23 cellular contexts compared by ENCODE assay signal in the genomic region with DNA sequence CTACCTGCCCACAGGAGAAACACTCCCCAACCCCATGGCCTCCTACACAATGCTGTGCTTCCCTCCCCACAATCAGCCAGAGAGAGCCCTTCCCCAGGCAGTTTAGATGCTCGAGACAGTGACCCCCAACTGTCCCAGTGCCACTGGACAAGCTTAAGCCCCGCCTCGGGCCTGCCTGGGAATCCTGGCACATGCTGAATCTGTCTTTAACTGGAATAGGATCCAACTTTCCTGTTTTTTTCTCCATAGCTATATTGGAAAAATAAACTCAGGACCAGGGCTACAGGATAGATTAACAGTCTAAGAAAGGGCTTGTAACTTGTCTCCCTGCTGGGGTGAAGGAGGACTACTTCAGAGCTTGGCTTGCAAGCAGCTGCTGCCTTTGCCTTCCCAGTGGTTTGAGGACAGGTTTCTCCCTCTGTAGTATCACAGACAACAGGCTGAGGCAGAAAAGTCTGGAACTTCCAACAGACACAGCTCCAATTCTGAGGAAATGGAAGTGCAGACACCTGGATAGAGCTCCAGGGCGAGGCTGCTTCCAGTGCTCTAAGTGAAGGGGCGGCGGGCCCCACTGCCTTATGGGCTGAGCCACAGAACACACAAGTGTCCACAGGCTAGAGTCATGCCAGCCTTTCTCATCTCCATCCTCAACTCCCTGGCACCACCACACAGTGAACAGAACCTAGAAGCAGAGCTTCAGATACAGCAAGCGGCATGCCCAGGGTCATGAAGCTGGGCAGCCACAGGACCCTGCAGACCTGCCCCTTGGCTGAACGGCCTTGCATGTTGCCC.
"Had no signal": no experiment of that assay in that cellular context is flagged by ENCODE, and none has a peak within 500 bp of the region (broad histone marks: within the 10 kb centered on the region; RNA-seq: fewer than 3 reads in every experiment).

No MANE protein-coding gene starts in this region.

- H3K36me3 ChIP-seq: MG63, SJCRH30 had no signal

- H3K4me3 ChIP-seq: MG63, SJCRH30 had no signal

- H3K27ac ChIP-seq: SJCRH30 had no signal

- ATAC-seq: HepG2, Panc1, PC-3, Right ventricle myocardium inferior, SK-N-SH treated with all-trans-retinoic acid at 6 μM for 48 hours had no signal

- H3K4me1 ChIP-seq: SJCRH30 had no signal

- H3K9me3 ChIP-seq: MG63, SJCRH30 had no signal

- DNase-seq: IMR-90, Karpas-422, KG1, MG63, NCI-H1092, NCI-H1436, NCI-H187, NCI-H2029, NCI-H2081 treated with DMSO at 0.1 percent for 48 hours, NCI-H2171, NCI-H226, NCI-H446, NCI-H510A, NCI-H524 treated with DMSO at 0.1 percent for 48 hours, NCI-H69, NCI-H774, PC-3, SHP77 treated with DMSO at 0.1 percent for 48 hours, SJCRH30 had no signal

- H3K27me3 ChIP-seq: MG63, SJCRH30 had no signal
